1 cellular context compared by ENCODE assay signal in genomic region chrX:154396948-154397887, GRCh38.
TF ChIP-seq lines count a peak whose summit lies in the region.

No MANE protein-coding gene starts in this region.

TF ChIP-seq in K562, 482 proteins besides CTCF, POLR2A, EP300 and RAD21 (continued from another document):
- TF ChIP-seq ZBTB40 (IDR thresholded peaks at IDR 0.05) (peak; percentile 55; the same call in 1 of the 2 replicates), ZBTB40 (CRISPR knock-in tag; IDR thresholded peaks at IDR 0.05) (no peak), ZC3H4 (CRISPR knock-in tag; IDR thresholded peaks at IDR 0.05; ENCODE audit: borderline replicate concordance) (peak; percentile 55; the same call in 1 of the 2 replicates), E2F3 (CRISPR knock-in tag; IDR thresholded peaks at IDR 0.05) (0 out of 2 replicates have a peak, but pooled peaks have one; percentile 5)
